Comparison of ENCODE assay signal across 8 cellular contexts in the genomic region with DNA sequence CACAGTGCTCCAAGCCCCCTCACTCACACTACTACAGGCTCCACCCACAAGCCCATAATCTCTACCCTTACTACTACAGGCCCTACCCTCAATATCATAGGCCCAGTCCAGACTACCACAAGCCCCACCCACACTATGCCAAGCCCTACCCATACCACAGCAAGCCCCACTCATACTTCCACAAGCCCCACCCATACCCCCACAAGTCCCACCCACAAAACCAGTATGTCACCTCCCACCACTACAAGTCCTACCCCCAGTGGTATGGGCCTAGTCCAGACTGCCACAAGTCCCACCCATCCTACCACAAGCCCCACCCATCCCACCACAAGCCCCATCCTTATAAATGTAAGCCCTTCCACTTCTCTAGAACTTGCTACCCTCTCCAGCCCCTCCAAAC. TPM values are rescaled to one million over a fixed set of nuclear protein-coding genes. Genes with fewer than 3 reads are reported as not detected.
DNase-seq lines count a peak whose midpoint lies in the region; ATAC-seq and TF ChIP-seq lines count a peak whose summit lies in the region.

No MANE protein-coding gene starts in this region.

- peak; percentile 88 for DNase-seq in GM12865 (ENCODE audit: low read depth)
- peak; percentile 84 for DNase-seq in LHCN-M2 (ENCODE audit: low read depth)
- DNase-seq in activated CD4-positive, alpha-beta T cell treated with anti-CD3 and anti-CD28 coated beads for 36 hours = peak; percentile 75
- peak; percentile 61 for DNase-seq in effector CD8-positive, alpha-beta T cell (lab: John Stamatoyannopoulos, UW)
- no peak for DNase-seq in gastrocnemius medialis
- no peak for DNase-seq in NCI-H1417 (lab: John Stamatoyannopoulos, UW)
- DNase-seq in posterior vena cava (ENCODE audit: low spot score) = no peak

- CTCF ChIA-PET in activated CD4-positive, alpha-beta T cell treated with anti-CD3 and anti-CD28 coated beads for 36 hours (lab: Charles Lee) = interaction anchor here (2.8 kb wide), 1 partner anchor 21 kb away, joined by 15 read pairs; no protein-coding TSS in a partner anchor

- peaks cover 26 to 37% of the 10 kb centered on the region in 2 donors for H3K4me1 ChIP-seq in gastrocnemius medialis

- TF ChIP-seq CTCF in GM12865 (IDR thresholded peaks at IDR 0.05; ENCODE audit: insufficient read depth, low read depth, low read length, missing control alignments) (no peak), gastrocnemius medialis (IDR thresholded peaks at IDR 0.05 in 4 of 5, conservative IDR thresholded peaks at IDR 0.05 in 1 of 5) (no peak)

- intact Hi-C loops in activated CD4-positive, alpha-beta T cell treated with anti-CD3 and anti-CD28 coated beads for 36 hours (cut with DNase I, micrococcal nuclease) = no loop called here
- intact Hi-C loops in gastrocnemius medialis (cut with DNase I; ENCODE audit: low total_unique reads) = no loop called here
- intact Hi-C loops in posterior vena cava (cut with DNase I) = no loop called here

- peaks cover 23% of the 10 kb centered on the region for H3K4me1 Mint-ChIP-seq in activated CD4-positive, alpha-beta T cell treated with anti-CD3 and anti-CD28 coated beads for 36 hours

- no peaks in the 10 kb centered on the region for H3K27me3 ChIP-seq in gastrocnemius medialis

- in situ Hi-C loops in gastrocnemius medialis (cut with MboI; ENCODE audit: low sequenced_read_pairs in 4 of 4) = loop anchor here in 1 of 4 donors (10.0 kb wide), 1 partner anchor 102 kb away; a partner anchor contains a TSS

- H3K4me3 Mint-ChIP-seq in activated CD4-positive, alpha-beta T cell treated with anti-CD3 and anti-CD28 coated beads for 36 hours = no peak overlapping the region

- peak; percentile 78 for ATAC-seq in activated CD4-positive, alpha-beta T cell treated with anti-CD3 and anti-CD28 coated beads for 36 hours
- no peak for ATAC-seq in gastrocnemius medialis
- ATAC-seq in HG03175 (IDR thresholded peaks at IDR 0.05; ENCODE audit: unreplicated experiment) = no peak

- H3K27ac Mint-ChIP-seq in activated CD4-positive, alpha-beta T cell treated with anti-CD3 and anti-CD28 coated beads for 36 hours = peak overlapping the region; percentile 27

- peaks cover 10% of the 10 kb centered on the region for H3K36me3 Mint-ChIP-seq in activated CD4-positive, alpha-beta T cell treated with anti-CD3 and anti-CD28 coated beads for 36 hours (ENCODE audit: low read depth)

- H3K4me3 ChIP-seq in GM12865 (ENCODE audit: low read depth, low read length) = no peak overlapping the region
- no peak overlapping the region for H3K4me3 ChIP-seq in gastrocnemius medialis

- POLR2A ChIA-PET in activated CD4-positive, alpha-beta T cell treated with anti-CD3 and anti-CD28 coated beads for 36 hours (lab: Charles Lee) = no interaction called here

- TF ChIP-seq POLR2A in gastrocnemius medialis (IDR thresholded peaks at IDR 0.05) = no peak

- H3K27me3 Mint-ChIP-seq in activated CD4-positive, alpha-beta T cell treated with anti-CD3 and anti-CD28 coated beads for 36 hours = no peaks in the 10 kb centered on the region

- H3K9me3 Mint-ChIP-seq in activated CD4-positive, alpha-beta T cell treated with anti-CD3 and anti-CD28 coated beads for 36 hours (ENCODE audit: low read depth) = no peaks in the 10 kb centered on the region

- H3K27ac ChIP-seq in gastrocnemius medialis = peak overlapping the region in 3 of 4 donors; percentile 6 to 31 (median 8)

- H3K9me3 ChIP-seq in gastrocnemius medialis = no peaks in the 10 kb centered on the region

- H3K36me3 ChIP-seq in gastrocnemius medialis = peaks cover 0 to 62% of the 10 kb centered on the region in 2 donors

RNA-seq across cellular contexts. Expression of a gene that starts 13.8 kb away (rescaled TPM):
- total RNA-seq in LHCN-M2 (2014; rRNA removed) (24.3 and 24.4 TPM in 2 replicates), gastrocnemius medialis (10 to 100 TPM; 10.6 to 65.4 (median 25.1) TPM), posterior vena cava (100 to 1,000 TPM in 1 of 2 donors, 10 to 100 TPM in 1; 92.5 to 123 TPM)
- 49.1 TPM for polyA plus RNA-seq in LHCN-M2 (2012)
- 10 to 100 TPM; 18.9 to 24.1 TPM for total RNA-seq in activated CD4-positive, alpha-beta T cell treated with anti-CD3 and anti-CD28 coated beads for 36 hours

RNA-seq across cellular contexts. Expression of a gene that starts 19.9 kb away (rescaled TPM):
- total RNA-seq in LHCN-M2 (2014; rRNA removed) (30.6 and 36.7 TPM in 2 replicates), gastrocnemius medialis (10 to 100 TPM; 25.9 to 35.9 (median 30.3) TPM), posterior vena cava (10 to 100 TPM; 27.6 to 27.8 TPM)
- 19.1 TPM for polyA plus RNA-seq in LHCN-M2 (2012)
- 10 to 100 TPM; 51.0 to 66.4 TPM for total RNA-seq in activated CD4-positive, alpha-beta T cell treated with anti-CD3 and anti-CD28 coated beads for 36 hours

RNA-seq across cellular contexts. Expression of a gene that starts 59.1 kb away (rescaled TPM):
- total RNA-seq in LHCN-M2 (2014; rRNA removed) = not detected in 2 replicates
- 0.09 TPM for polyA plus RNA-seq in LHCN-M2 (2012)
- total RNA-seq in activated CD4-positive, alpha-beta T cell treated with anti-CD3 and anti-CD28 coated beads for 36 hours = not detected
- total RNA-seq in gastrocnemius medialis = not detected
- not detected for total RNA-seq in posterior vena cava

Comparison
In these comparisons a context has a peak if more than half of its experiments do, and no peak if none do; other contexts are left out.
1. DNase-seq: peak in GM12865 (single experiment), LHCN-M2 (single experiment), activated CD4-positive, alpha-beta T cell treated with anti-CD3 and anti-CD28 coated beads for 36 hours (single experiment) and effector CD8-positive, alpha-beta T cell (single experiment); none in gastrocnemius medialis (0 of 2), NCI-H1417 (0 of 3) and posterior vena cava (single experiment).